ENCODE assay signal across 18 cellular contexts in the genomic region with DNA sequence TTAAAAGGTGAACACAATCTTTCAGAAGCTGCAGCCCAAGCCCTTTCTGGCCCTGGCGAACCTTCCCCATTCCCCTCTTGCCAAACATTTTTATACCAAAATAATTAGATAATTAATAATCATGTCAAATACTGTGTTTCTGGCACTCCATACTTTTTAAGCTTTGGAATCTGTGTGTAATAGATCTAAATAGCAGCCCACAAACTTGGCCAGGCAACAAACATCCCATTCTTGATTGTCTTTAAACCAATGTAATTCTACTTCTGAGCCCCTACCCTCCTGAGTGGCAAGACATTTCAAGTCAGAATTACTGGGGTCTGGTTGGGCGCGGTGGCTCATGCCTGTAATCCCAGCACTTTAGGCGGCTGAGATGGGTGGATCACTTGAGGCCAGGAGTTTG.
DNase-seq lines count a peak whose midpoint lies in the region; ATAC-seq and TF ChIP-seq lines count a peak whose summit lies in the region.
"Had no signal": no experiment of that assay in that cellular context is flagged by ENCODE, and none has a peak within 500 bp of the region (broad histone marks: within the 10 kb centered on the region; RNA-seq: fewer than 3 reads in every experiment).

No MANE protein-coding gene starts in this region.

- no peak overlapping the region for H3K4me2 ChIP-seq in mesendoderm (ENCODE audit: low read length)

- BruUV-seq in Calu3 (replicated peaks; lab: Mats Ljungman, UMichigan): no TSS peak

- WGBS in HUES64: 88% methylated on average over 4 of the region's 4 CpGs
- no CpG with 5 or more reads among the region's 4 CpGs for WGBS in mesendoderm (ENCODE audit: extremely low coverage, insufficient coverage, low lambda C conversion rate)
- 78% methylated on average over 4 of the region's 4 CpGs for WGBS in suprapubic skin

- peak overlapping the region; percentile 35 for H3K56ac ChIP-seq in mesendoderm (ENCODE audit: low read length)

- H3K27ac Mint-ChIP-seq in brain: peak overlapping the region in 3 of 5 experiments; percentile 61 to 75 (median 75)
- no peak overlapping the region for H3K27ac Mint-ChIP-seq in T-cell
- H3K27ac Mint-ChIP-seq in Calu3 (ENCODE audit: unreplicated experiment): no peak overlapping the region

- DNase-seq in mesendoderm (no peak), suprapubic skin (ENCODE audit: low spot score in 2 of 2) (no peak), T-cell (no peak), Calu3 (no peak)
- DNase-seq: activated CD4-positive, alpha-beta T cell treated with anti-CD3 and anti-CD28 coated beads for 48 hours; activated CD8-positive, alpha-beta memory T cell treated with anti-CD3 and anti-CD28 coated beads, Interleukin-2, amount 50 U/mL, for 4 hours; activated gamma-delta T cell; erythroblast; midbrain; NCI-H2081 treated with DMSO at 0.1 percent for 48 hours; NCI-H524 treated with DMSO at 0.1 percent for 48 hours; occipital lobe; stimulated activated CD4-positive, alpha-beta T cell treated with anti-CD3 and anti-CD28 coated beads, Interleukin-2, amount 100 ng/mL, for 24 hours had no signal

- H4K8ac ChIP-seq in mesendoderm (ENCODE audit: low read depth, low read length): no peak overlapping the region

- intact Hi-C loops in Calu3 (cut with micrococcal nuclease; ENCODE audit: unreplicated experiment): no loop called here

- H4K5ac ChIP-seq in mesendoderm (ENCODE audit: low read length): no peak overlapping the region

- no peak overlapping the region for H2BK5ac ChIP-seq in mesendoderm (ENCODE audit: low read length)

- H2AK5ac ChIP-seq in mesendoderm (ENCODE audit: low read length): no peak overlapping the region

- no peaks in the 10 kb centered on the region for H3K79me1 ChIP-seq in mesendoderm (ENCODE audit: low read length)

- H3K4ac ChIP-seq in mesendoderm (ENCODE audit: low read depth, low read length): no peak overlapping the region

- no peak for ATAC-seq in HG03095 (IDR thresholded peaks at IDR 0.05; ENCODE audit: unreplicated experiment)
- ATAC-seq in HG03139 (IDR thresholded peaks at IDR 0.05; ENCODE audit: unreplicated experiment): no peak
- ATAC-seq in T-cell (replicated peaks in 1 of 4): no peak

- CTCF ChIA-PET in T-cell (lab: Charles Lee): no interaction called here
- CTCF ChIA-PET in Calu3 (lab: Charles Lee): interaction anchor here (0.8 to 1.4 kb wide), 2 partner anchors 10 to 117 kb away, joined by 3 to 7 read pairs; no protein-coding TSS in a partner anchor

- H3K9me3 ChIP-seq in HUES64 (ENCODE audit: insufficient read depth, low read depth, low read length): 0 out of 2 replicates have a peak, but pooled peaks cover 2% of the 10 kb centered on the region
- H3K9me3 ChIP-seq in suprapubic skin: no peaks in the 10 kb centered on the region

- H3K36me3 Mint-ChIP-seq in brain (peaks cover 25% of the 10 kb centered on the region), T-cell (peaks cover 2% of the 10 kb centered on the region), Calu3 (ENCODE audit: insufficient read depth, unreplicated experiment) (no peaks in the 10 kb centered on the region)

- H3K79me2 ChIP-seq in mesendoderm (ENCODE audit: control insufficient read depth, insufficient read depth, low read length): no peaks in the 10 kb centered on the region

- POLR2A ChIA-PET in T-cell (lab: Charles Lee): no interaction called here

- H2BK120ac ChIP-seq in mesendoderm (ENCODE audit: low read depth, low read length): no peak overlapping the region

- H3K27me3 Mint-ChIP-seq in brain: no peaks in the 10 kb centered on the region
- H3K27me3 Mint-ChIP-seq in T-cell: peaks cover 3 to 7% of the 10 kb centered on the region in 2 donors
- peaks cover 36% of the 10 kb centered on the region for H3K27me3 Mint-ChIP-seq in Calu3 (ENCODE audit: unreplicated experiment)

- no peak overlapping the region for H3K18ac ChIP-seq in mesendoderm (ENCODE audit: low read length)

- H3K27ac ChIP-seq in HUES64 (ENCODE audit: low read depth, low read length): peak overlapping the region; percentile 56; the same call in 1 of the 2 replicates
- H3K27ac ChIP-seq in mesendoderm (ENCODE audit: low read depth, low read length): no peak overlapping the region
- H3K27ac ChIP-seq in suprapubic skin: peak overlapping the region; percentile 32
- H3K27ac ChIP-seq: PC-9 had no signal

- H3K36me3 ChIP-seq in HUES64 (ENCODE audit: insufficient read depth, low read length): no peaks in the 10 kb centered on the region
- no peaks in the 10 kb centered on the region for H3K36me3 ChIP-seq in mesendoderm (ENCODE audit: control insufficient read depth, insufficient read depth, low read length)
- H3K36me3 ChIP-seq in suprapubic skin: no peaks in the 10 kb centered on the region

- H3K9me3 Mint-ChIP-seq in brain (peaks cover 0 to 5% (median 2%) of the 10 kb centered on the region in 5 experiments), T-cell (peaks cover 2 to 3% (median 2%) of the 10 kb centered on the region in 3 donors), Calu3 (ENCODE audit: low read depth, unreplicated experiment) (peaks cover 3% of the 10 kb centered on the region)

- H3K9ac ChIP-seq in HUES64 (ENCODE audit: low read depth, low read length) (no peak overlapping the region), mesendoderm (ENCODE audit: low read length) (peak overlapping the region; percentile 4)

- H3K23ac ChIP-seq in mesendoderm (ENCODE audit: low read length): no peak overlapping the region

- H2BK15ac ChIP-seq in mesendoderm (replicated peaks; ENCODE audit: low read depth): no peak overlapping the region

- no peak overlapping the region for H3K4me3 ChIP-seq in HUES64 (ENCODE audit: low read length)
- H3K4me3 ChIP-seq in mesendoderm (ENCODE audit: low read length): no peak overlapping the region
- H3K4me3 ChIP-seq in suprapubic skin: no peak overlapping the region
- H3K4me3 ChIP-seq: PC-9 had no signal

- peak overlapping the region in 1 of 5 experiments; percentile 11 for H3K4me3 Mint-ChIP-seq in brain
- H3K4me3 Mint-ChIP-seq in T-cell: no peak overlapping the region
- H3K4me3 Mint-ChIP-seq in Calu3 (ENCODE audit: low read depth, unreplicated experiment): no peak overlapping the region

- H3K27me3 ChIP-seq in HUES64 (ENCODE audit: insufficient read depth, low read length): no peaks in the 10 kb centered on the region
- no peaks in the 10 kb centered on the region for H3K27me3 ChIP-seq in mesendoderm (ENCODE audit: insufficient read depth, low read length, poor library complexity)
- H3K27me3 ChIP-seq in suprapubic skin: no peaks in the 10 kb centered on the region

- H3K4me1 Mint-ChIP-seq in brain: peaks cover 93% of the 10 kb centered on the region
- H3K4me1 Mint-ChIP-seq in T-cell: peaks cover 2 to 6% (median 2%) of the 10 kb centered on the region in 3 donors
- peaks cover 14% of the 10 kb centered on the region for H3K4me1 Mint-ChIP-seq in Calu3 (ENCODE audit: low read depth, unreplicated experiment)

- TF ChIP-seq CTCF in brain (conservative IDR thresholded peaks at IDR 0.05) (no peak), suprapubic skin (IDR thresholded peaks at IDR 0.05) (no peak), Calu3 (IDR thresholded peaks at IDR 0.05; ENCODE audit: unreplicated experiment) (no peak)

- TF ChIP-seq POLR2A in suprapubic skin (IDR thresholded peaks at IDR 0.05): no peak

- TF ChIP-seq EP300 in suprapubic skin (IDR thresholded peaks at IDR 0.05): no peak

- H3K4me1 ChIP-seq in HUES64 (ENCODE audit: insufficient read depth, low read length): peaks cover 41% of the 10 kb centered on the region
- peaks cover 13% of the 10 kb centered on the region for H3K4me1 ChIP-seq in mesendoderm (ENCODE audit: control insufficient read depth, low read depth, low read length)
- H3K4me1 ChIP-seq in suprapubic skin: peaks cover 20% of the 10 kb centered on the region

Comparison
In these comparisons a context has a peak if more than half of its experiments do, and no peak if none do; other contexts are left out.
1. H3K27ac Mint-ChIP-seq: peak in brain (3 of 5); none in T-cell (0 of 2) and Calu3 (single experiment).